ENCODE assay signal across 8 cellular contexts in the genomic region with DNA sequence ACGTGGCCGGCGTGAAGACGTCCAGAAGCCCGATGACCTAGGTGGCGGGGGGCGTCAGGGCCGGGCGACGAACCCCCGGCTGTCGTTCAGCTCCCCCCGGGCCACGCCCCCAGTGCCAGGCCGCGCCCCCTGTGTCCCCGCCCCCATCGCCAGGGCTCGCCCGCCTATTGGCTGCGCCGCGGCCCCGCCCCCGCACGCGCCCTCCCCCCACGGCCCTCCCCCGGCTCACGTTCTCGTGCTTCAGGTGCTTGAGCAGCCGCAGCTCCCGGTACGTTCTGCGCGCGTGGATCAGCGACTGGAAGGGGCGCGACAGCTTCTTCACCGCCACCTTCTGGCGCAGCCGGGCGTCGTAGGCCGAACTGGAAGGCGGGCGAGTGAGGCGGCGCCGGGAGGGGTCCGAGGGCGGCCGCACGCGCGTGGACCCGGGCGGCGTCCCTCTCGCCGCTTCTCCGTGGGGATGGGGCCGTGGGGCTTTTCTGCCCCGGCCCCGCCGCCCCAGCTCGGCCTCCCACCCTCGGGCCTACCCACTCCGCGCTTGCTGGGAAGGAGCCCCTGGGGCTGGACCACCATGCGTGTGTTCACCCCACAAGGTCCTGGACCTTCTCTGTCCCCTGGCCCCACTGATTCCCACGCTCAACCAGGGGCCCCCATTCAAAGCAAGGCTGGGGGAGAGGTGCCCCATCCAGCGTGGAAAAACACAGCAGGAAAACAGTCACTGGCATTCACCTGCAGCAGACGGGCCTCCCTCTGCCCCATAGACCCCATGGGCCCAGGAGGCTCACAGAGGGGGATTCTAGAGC. TPM values are rescaled to one million over a fixed set of nuclear protein-coding genes. Genes with fewer than 3 reads are reported as not detected.
DNase-seq lines count a peak whose midpoint lies in the region; ATAC-seq lines count a peak whose summit lies in the region.

No MANE protein-coding gene starts in this region.

- ATAC-seq in left cardiac atrium (peak; percentile 51 to 65), HG02763 (IDR thresholded peaks at IDR 0.05; ENCODE audit: unreplicated experiment) (no peak)

- no peaks in the 10 kb centered on the region for H3K79me2 ChIP-seq in Karpas-422 (ENCODE audit: low read length)

- no peak overlapping the region for H3K9ac ChIP-seq in Karpas-422 (ENCODE audit: low read length)

- H4K20me1 ChIP-seq in Karpas-422 (ENCODE audit: insufficient read depth, low read depth, low read length) = no peaks in the 10 kb centered on the region

- no peak overlapping the region for H3K27ac ChIP-seq in Karpas-422 (ENCODE audit: low read length)

- H2AFZ ChIP-seq in Karpas-422 (ENCODE audit: low read length) = no peak overlapping the region

- no peaks in the 10 kb centered on the region for H3K9me2 ChIP-seq in Karpas-422 (replicated peaks; ENCODE audit: insufficient read depth, low read length)

- H3K27me3 ChIP-seq in Karpas-422 (ENCODE audit: low read length) = no peaks in the 10 kb centered on the region

- no peak overlapping the region for H3K4me2 ChIP-seq in Karpas-422 (ENCODE audit: low read depth, low read length, poor library complexity, severe bottlenecking)

- DNase-seq in activated gamma-delta T cell treated with Interleukin-2 at 50 U/mL for 16 hours (peak; percentile 24), activated gamma-delta T cell (lab: John Stamatoyannopoulos, UW) (no peak), left cardiac atrium (peak; percentile 72), Karpas-422 (no peak), GF-D8 (lab: John Stamatoyannopoulos, UW) (no peak)
- DNase-seq in activated naive CD4-positive, alpha-beta T cell treated with Interleukin-2 at 50 U/mL for 16 hours = peak; percentile 58
- peak; percentile 57 for DNase-seq in stimulated activated CD4-positive, alpha-beta T cell treated with anti-CD3 and anti-CD28 coated beads, Interleukin-12 subunit alpha, Interleukin-12 subunit beta, amount 100 ng/mL, for 4 hours

- intact Hi-C loops in left cardiac atrium (cut with DNase I) = no loop called here

- H3K9me3 ChIP-seq in Karpas-422 (ENCODE audit: low read length) = no peaks in the 10 kb centered on the region

- H3K36me3 ChIP-seq in Karpas-422 (ENCODE audit: insufficient read depth, low read length) = no peaks in the 10 kb centered on the region

- no peak overlapping the region for H3K4me3 ChIP-seq in Karpas-422 (ENCODE audit: low read length)

- H3K4me1 ChIP-seq in Karpas-422 (ENCODE audit: low read length) = peaks cover 33% of the 10 kb centered on the region

RNA-seq across cellular contexts. Expression of a gene that starts 2.4 kb away (rescaled TPM):
- 10 to 100 TPM; 13.3 to 15.4 TPM for total RNA-seq in left cardiac atrium
- 6.4 and 15.8 TPM in 2 replicates for total RNA-seq in Karpas-422 (2014; rRNA removed; shearing (Covaris generic); ENCODE audit: low replicate concordance)

RNA-seq across cellular contexts. Expression of a gene that starts 6.3 kb away (rescaled TPM):
- total RNA-seq in left cardiac atrium = 10 to 100 TPM; 13.2 to 14.7 TPM
- total RNA-seq in Karpas-422 (2014; rRNA removed; shearing (Covaris generic); ENCODE audit: low replicate concordance) = 45.4 and 110 TPM in 2 replicates

RNA-seq across cellular contexts. Expression of a gene that starts 16.7 kb away (rescaled TPM):
- 10 to 100 TPM; 11.2 to 14.2 TPM for total RNA-seq in left cardiac atrium
- total RNA-seq in Karpas-422 (2014; rRNA removed; shearing (Covaris generic); ENCODE audit: low replicate concordance) = 42.3 and 89.8 TPM in 2 replicates

RNA-seq across cellular contexts. Expression of a gene that starts 23.0 kb away (rescaled TPM):
- total RNA-seq in left cardiac atrium = 10 to 100 TPM; 20.4 to 22.0 TPM
- 16.9 and 32.5 TPM in 2 replicates for total RNA-seq in Karpas-422 (2014; rRNA removed; shearing (Covaris generic); ENCODE audit: low replicate concordance)

RNA-seq across cellular contexts. Expression of a gene that starts 39.7 kb away (rescaled TPM):
- total RNA-seq in left cardiac atrium = 10 to 100 TPM; 76.2 to 91.5 TPM
- 2.6 and 7.8 TPM in 2 replicates for total RNA-seq in Karpas-422 (2014; rRNA removed; shearing (Covaris generic); ENCODE audit: low replicate concordance)

Comparison
In these comparisons a context has a peak if more than half of its experiments do, and no peak if none do; other contexts are left out.
1. DNase-seq: peak in activated gamma-delta T cell treated with Interleukin-2 at 50 U/mL for 16 hours (single experiment), activated naive CD4-positive, alpha-beta T cell treated with Interleukin-2 at 50 U/mL for 16 hours (single experiment), left cardiac atrium (single experiment) and stimulated activated CD4-positive, alpha-beta T cell treated with anti-CD3 and anti-CD28 coated beads, Interleukin-12 subunit alpha, Interleukin-12 subunit beta, amount 100 ng/mL, for 4 hours (single experiment); none in activated gamma-delta T cell (single experiment), Karpas-422 (single experiment) and GF-D8 (single experiment).